In the genomic region with DNA sequence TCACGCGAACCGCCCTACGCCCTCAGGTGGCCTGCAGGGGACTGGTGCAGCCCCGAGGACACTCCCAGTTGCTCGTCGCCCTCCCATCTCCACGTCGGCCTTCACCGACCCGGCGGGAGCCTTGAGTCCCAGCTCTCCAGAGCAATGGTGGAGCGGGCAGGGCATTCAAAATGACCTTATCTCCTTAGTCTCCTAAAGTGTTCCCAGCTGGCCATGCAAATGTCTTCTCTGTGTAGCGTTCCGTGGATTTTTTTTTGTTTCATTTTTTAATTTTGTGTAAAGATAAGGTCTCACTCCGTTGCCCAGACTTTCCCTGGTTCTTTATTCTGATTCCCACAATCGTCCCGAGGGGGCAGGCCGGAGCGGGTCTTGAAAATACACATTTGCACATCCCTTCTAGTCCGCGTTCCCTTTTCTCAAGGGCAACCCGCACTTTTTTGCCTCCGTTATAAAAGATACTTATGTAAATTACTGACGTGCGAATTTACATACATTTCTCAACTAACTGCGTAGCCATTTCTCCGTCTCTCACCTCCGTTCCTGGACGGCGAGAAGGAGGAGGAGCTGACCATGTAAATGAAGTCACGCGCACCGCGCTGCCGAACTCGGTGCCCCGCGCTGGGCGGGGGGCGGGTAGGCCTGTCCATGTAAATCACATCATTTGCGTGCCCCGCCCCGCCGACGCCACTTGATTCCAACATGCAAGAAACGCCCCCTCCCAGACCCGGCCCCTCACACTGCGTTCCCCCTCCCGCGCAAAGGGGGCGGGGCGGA, we compare ENCODE assay signal across 1 cellular context.
TF ChIP-seq lines count a peak whose summit lies in the region.

No MANE protein-coding gene starts in this region.

TF ChIP-seq in K562, 482 proteins besides CTCF, POLR2A, EP300 and RAD21 (continues in another document):
- TF ChIP-seq ZFP30 (CRISPR knock-in tag; IDR thresholded peaks at IDR 0.05; ENCODE audit: borderline replicate concordance) (no peak), MAFG (tag; conservative IDR thresholded peaks at IDR 0.05) (no peak), ZFPM2 (CRISPR knock-in tag; IDR thresholded peaks at IDR 0.05) (no peak), ZKSCAN1 (IDR thresholded peaks at IDR 0.05; ENCODE audit: low read depth, low read length) (no peak), U2AF2 (optimal IDR thresholded peaks at IDR 0.05; ENCODE audit: low read depth, low read length) (no peak), ZNF398 (CRISPR knock-in tag; IDR thresholded peaks at IDR 0.05) (no peak), MEIS2 (IDR thresholded peaks at IDR 0.05; ENCODE audit: partially characterized antibody) (peak; percentile 95), CAMTA2 (CRISPR knock-in tag; conservative IDR thresholded peaks at IDR 0.05) (no peak), ZNF184 (CRISPR knock-in tag; IDR thresholded peaks at IDR 0.05) (no peak), ELF1 (tag; IDR thresholded peaks at IDR 0.05) (no peak), CBX3 (IDR thresholded peaks at IDR 0.05; ENCODE audit: borderline replicate concordance in 1 of 2, low read length in 2 of 2) (peak in 1 of 2 experiments; percentile 35; a peak in 1 of 3 replicates), MNT (conservative IDR thresholded peaks at IDR 0.05) (peak; percentile 83 to 87), FOXA3 (CRISPR knock-in tag; conservative IDR thresholded peaks at IDR 0.05 in 1 of 2, IDR thresholded peaks at IDR 0.05 in 1 of 2) (no peak), NBN (IDR thresholded peaks at IDR 0.05; ENCODE audit: low read depth) (peak; percentile 73; the same call in 1 of the 2 replicates), ZNF140 (CRISPR knock-in tag; IDR thresholded peaks at IDR 0.05) (no peak), POLR2G (IDR thresholded peaks at IDR 0.05; ENCODE audit: low read depth, low read length) (peak; percentile 75), ZNF445 (CRISPR knock-in tag; IDR thresholded peaks at IDR 0.05; ENCODE audit: low read depth) (no peak), BRD4 (IDR thresholded peaks at IDR 0.05) (no peak; the same call in 1 of the 2 replicates), GABPA (tag; conservative IDR thresholded peaks at IDR 0.05; ENCODE audit: low read depth) (no peak), FOS (IDR thresholded peaks at IDR 0.05; ENCODE audit: extremely low read depth, insufficient read length) (no peak), ZNF124 (CRISPR knock-in tag; IDR thresholded peaks at IDR 0.05) (no peak), THAP7 (CRISPR knock-in tag; IDR thresholded peaks at IDR 0.05) (no peak), MITF (IDR thresholded peaks at IDR 0.05) (peak; percentile 87), SMARCC2 (IDR thresholded peaks at IDR 0.05; ENCODE audit: low read depth) (no peak), ID3 (CRISPR knock-in tag; IDR thresholded peaks at IDR 0.05) (no peak), ID3 (tag; IDR thresholded peaks at IDR 0.05) (peak; percentile 56; the same call in 1 of the 2 replicates), TARDBP (IDR thresholded peaks at IDR 0.05) (no peak), HMGN3 (IDR thresholded peaks at IDR 0.05; ENCODE audit: borderline replicate concordance, extremely low read depth, insufficient read length, low read depth, low read length) (no peak), ZBTB9 (CRISPR knock-in tag; IDR thresholded peaks at IDR 0.05) (no peak), ZNF224 (CRISPR knock-in tag; IDR thresholded peaks at IDR 0.05) (no peak), POLR2AphosphoS5 (IDR thresholded peaks at IDR 0.05; ENCODE audit: control insufficient read depth, insufficient read depth, low read depth, low read length) (no peak), RBM14 (IDR thresholded peaks at IDR 0.05; ENCODE audit: borderline replicate concordance, insufficient read depth, low read depth, low read length) (no peak), FOXM1 (IDR thresholded peaks at IDR 0.05; ENCODE audit: low read depth) (peak; percentile 53; the same call in 1 of the 2 replicates), FOXM1 (CRISPR knock-in tag; IDR thresholded peaks at IDR 0.05; ENCODE audit: low read depth) (no peak), ARID4B (CRISPR knock-in tag; IDR thresholded peaks at IDR 0.05) (no peak), SMC3 (conservative IDR thresholded peaks at IDR 0.05; ENCODE audit: insufficient read depth, low read depth, low read length) (0 out of 2 replicates have a peak, but pooled peaks have one; percentile 12), ZNF354B (CRISPR knock-in tag; IDR thresholded peaks at IDR 0.05) (no peak)
- TF ChIP-seq, protein P1, sequence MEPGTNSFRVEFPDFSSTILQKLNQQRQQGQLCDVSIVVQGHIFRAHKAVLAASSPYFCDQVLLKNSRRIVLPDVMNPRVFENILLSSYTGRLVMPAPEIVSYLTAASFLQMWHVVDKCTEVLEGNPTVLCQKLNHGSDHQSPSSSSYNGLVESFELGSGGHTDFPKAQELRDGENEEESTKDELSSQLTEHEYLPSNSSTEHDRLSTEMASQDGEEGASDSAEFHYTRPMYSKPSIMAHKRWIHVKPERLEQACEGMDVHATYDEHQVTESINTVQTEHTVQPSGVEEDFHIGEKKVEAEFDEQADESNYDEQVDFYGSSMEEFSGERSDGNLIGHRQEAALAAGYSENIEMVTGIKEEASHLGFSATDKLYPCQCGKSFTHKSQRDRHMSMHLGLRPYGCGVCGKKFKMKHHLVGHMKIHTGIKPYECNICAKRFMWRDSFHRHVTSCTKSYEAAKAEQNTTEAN (CRISPR knock-in tag; IDR thresholded peaks at IDR 0.05) = no peak
- TF ChIP-seq, protein P2, sequence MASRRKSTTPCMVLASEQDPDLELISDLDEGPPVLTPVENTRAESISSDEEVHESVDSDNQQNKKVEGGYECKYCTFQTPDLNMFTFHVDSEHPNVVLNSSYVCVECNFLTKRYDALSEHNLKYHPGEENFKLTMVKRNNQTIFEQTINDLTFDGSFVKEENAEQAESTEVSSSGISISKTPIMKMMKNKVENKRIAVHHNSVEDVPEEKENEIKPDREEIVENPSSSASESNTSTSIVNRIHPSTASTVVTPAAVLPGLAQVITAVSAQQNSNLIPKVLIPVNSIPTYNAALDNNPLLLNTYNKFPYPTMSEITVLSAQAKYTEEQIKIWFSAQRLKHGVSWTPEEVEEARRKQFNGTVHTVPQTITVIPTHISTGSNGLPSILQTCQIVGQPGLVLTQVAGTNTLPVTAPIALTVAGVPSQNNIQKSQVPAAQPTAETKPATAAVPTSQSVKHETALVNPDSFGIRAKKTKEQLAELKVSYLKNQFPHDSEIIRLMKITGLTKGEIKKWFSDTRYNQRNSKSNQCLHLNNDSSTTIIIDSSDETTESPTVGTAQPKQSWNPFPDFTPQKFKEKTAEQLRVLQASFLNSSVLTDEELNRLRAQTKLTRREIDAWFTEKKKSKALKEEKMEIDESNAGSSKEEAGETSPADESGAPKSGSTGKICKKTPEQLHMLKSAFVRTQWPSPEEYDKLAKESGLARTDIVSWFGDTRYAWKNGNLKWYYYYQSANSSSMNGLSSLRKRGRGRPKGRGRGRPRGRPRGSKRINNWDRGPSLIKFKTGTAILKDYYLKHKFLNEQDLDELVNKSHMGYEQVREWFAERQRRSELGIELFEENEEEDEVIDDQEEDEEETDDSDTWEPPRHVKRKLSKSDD (conservative IDR thresholded peaks at IDR 0.05; ENCODE audit: low read length) = 0 out of 2 replicates have a peak, but pooled peaks have one; percentile 33
- TF ChIP-seq, protein P3, sequence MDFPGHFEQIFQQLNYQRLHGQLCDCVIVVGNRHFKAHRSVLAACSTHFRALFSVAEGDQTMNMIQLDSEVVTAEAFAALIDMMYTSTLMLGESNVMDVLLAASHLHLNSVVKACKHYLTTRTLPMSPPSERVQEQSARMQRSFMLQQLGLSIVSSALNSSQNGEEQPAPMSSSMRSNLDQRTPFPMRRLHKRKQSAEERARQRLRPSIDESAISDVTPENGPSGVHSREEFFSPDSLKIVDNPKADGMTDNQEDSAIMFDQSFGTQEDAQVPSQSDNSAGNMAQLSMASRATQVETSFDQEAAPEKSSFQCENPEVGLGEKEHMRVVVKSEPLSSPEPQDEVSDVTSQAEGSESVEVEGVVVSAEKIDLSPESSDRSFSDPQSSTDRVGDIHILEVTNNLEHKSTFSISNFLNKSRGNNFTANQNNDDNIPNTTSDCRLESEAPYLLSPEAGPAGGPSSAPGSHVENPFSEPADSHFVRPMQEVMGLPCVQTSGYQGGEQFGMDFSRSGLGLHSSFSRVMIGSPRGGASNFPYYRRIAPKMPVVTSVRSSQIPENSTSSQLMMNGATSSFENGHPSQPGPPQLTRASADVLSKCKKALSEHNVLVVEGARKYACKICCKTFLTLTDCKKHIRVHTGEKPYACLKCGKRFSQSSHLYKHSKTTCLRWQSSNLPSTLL (IDR thresholded peaks at IDR 0.05) = no peak
